1 cellular context compared by ENCODE assay signal in the genomic region with DNA sequence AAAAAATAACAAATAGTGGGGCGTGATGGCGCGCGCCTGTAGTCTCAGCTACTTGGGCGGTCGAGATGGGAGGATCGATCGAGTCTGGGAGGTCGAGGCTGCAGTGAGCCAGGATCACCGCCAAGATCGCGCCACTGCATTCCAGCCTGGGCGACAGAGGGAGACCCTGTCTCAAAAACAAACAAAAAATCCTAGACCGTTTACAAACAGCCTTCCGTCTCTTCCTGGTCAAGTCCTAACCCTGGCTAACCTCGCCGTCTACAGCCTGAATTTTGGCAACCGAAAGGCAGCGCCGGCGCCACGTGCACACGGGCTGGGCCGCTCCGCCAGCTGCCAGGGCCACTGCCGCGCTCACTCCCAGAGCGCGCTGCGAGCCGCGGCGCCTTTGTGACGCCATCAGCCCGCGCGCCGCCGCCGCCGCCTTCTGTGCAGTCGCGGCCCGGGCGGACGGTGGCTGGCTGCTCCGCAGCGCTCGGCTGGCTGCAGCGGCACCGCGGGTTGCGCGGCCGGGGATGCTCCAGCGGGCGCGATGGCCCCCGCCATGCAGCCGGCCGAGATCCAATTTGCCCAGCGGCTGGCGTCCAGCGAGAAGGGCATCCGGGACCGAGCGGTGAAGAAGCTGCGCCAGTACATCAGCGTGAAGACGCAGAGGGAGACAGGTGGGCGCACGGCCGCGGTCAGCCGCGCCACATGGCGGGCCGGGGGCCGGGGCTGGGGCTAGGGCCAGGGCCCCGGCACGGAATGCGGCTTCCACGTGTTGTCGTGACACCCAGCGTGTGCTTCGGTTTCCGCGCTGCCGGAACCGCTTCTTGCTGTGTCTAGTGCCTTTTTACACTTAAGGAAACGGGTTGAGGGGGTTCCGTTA.
TF ChIP-seq lines count a peak whose summit lies in the region.

A gene (minus strand): TSS at position 353 of the 865 bp plus-strand sequence. CDS start 1,392 bp downstream, outside the sequence.
A gene with protein sequence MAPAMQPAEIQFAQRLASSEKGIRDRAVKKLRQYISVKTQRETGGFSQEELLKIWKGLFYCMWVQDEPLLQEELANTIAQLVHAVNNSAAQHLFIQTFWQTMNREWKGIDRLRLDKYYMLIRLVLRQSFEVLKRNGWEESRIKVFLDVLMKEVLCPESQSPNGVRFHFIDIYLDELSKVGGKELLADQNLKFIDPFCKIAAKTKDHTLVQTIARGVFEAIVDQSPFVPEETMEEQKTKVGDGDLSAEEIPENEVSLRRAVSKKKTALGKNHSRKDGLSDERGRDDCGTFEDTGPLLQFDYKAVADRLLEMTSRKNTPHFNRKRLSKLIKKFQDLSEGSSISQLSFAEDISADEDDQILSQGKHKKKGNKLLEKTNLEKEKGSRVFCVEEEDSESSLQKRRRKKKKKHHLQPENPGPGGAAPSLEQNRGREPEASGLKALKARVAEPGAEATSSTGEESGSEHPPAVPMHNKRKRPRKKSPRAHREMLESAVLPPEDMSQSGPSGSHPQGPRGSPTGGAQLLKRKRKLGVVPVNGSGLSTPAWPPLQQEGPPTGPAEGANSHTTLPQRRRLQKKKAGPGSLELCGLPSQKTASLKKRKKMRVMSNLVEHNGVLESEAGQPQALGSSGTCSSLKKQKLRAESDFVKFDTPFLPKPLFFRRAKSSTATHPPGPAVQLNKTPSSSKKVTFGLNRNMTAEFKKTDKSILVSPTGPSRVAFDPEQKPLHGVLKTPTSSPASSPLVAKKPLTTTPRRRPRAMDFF (plus strand): TSS at position 425 of the 865 bp plus-strand sequence. CDS start 105 bp downstream, at position 530.

TF ChIP-seq in HEK293, 187 proteins besides CTCF, POLR2A, EP300 and RAD21 (continued from another document and continues in another):
- TF ChIP-seq TRIM28 (IDR thresholded peaks at IDR 0.05; ENCODE audit: borderline replicate concordance, low read length) (peak; percentile 48; the same call in 1 of the 2 replicates), ZNF133 (tag by site-specific recombination; IDR thresholded peaks at IDR 0.05) (no peak), ZNF121 (tag by site-specific recombination; IDR thresholded peaks at IDR 0.05) (no peak; the same call in 1 of the 2 replicates), ZFP3 (tag by site-specific recombination; IDR thresholded peaks at IDR 0.05; ENCODE audit: low read depth) (no peak), KLF8 (tag by site-specific recombination; IDR thresholded peaks at IDR 0.05) (peak; percentile 64), ZBTB48 (tag by site-specific recombination; IDR thresholded peaks at IDR 0.05) (no peak), PRDM1 (tag by site-specific recombination; IDR thresholded peaks at IDR 0.05) (no peak), GLIS1 (tag by site-specific recombination; IDR thresholded peaks at IDR 0.05) (peak; percentile 14), ZNF777 (tag by site-specific recombination; IDR thresholded peaks at IDR 0.05; ENCODE audit: borderline replicate concordance) (no peak), ZFHX2 (tag by site-specific recombination; conservative IDR thresholded peaks at IDR 0.05) (0 out of 2 replicates have a peak, but pooled peaks have one; percentile 36), WT1 (tag by site-specific recombination; IDR thresholded peaks at IDR 0.05) (peak; percentile 31; the same call in 1 of the 2 replicates), ZNF423 (tag by site-specific recombination; IDR thresholded peaks at IDR 0.05) (0 out of 2 replicates have a peak, but pooled peaks have one; percentile 58), ZSCAN23 (tag by site-specific recombination; IDR thresholded peaks at IDR 0.05) (peak; percentile 62; the same call in 1 of the 2 replicates), EGR2 (tag by site-specific recombination; IDR thresholded peaks at IDR 0.05; ENCODE audit: low read depth) (no peak), ZXDB (tag by site-specific recombination; IDR thresholded peaks at IDR 0.05) (peak; percentile 81), MEIS1 (CRISPR knock-in tag; IDR thresholded peaks at IDR 0.05; ENCODE audit: borderline replicate concordance) (0 out of 2 replicates have a peak, but pooled peaks have one; percentile 49), ZNF157 (tag by site-specific recombination; IDR thresholded peaks at IDR 0.05) (no peak), ZNF239 (tag by site-specific recombination; IDR thresholded peaks at IDR 0.05) (peak; percentile 15; the same call in 1 of the 2 replicates), ZBTB21 (tag by site-specific recombination; IDR thresholded peaks at IDR 0.05) (peak; percentile 55), ZNF837 (tag by site-specific recombination; IDR thresholded peaks at IDR 0.05) (no peak), ZBTB17 (tag by site-specific recombination; IDR thresholded peaks at IDR 0.05) (peak; percentile 87), REPIN1 (tag by site-specific recombination; IDR thresholded peaks at IDR 0.05; ENCODE audit: low read depth) (peak; percentile 65; the same call in 1 of the 2 replicates), ZNF433 (tag by site-specific recombination; IDR thresholded peaks at IDR 0.05; ENCODE audit: low read depth) (no peak), KLF9 (tag by site-specific recombination; IDR thresholded peaks at IDR 0.05; ENCODE audit: low read depth) (peak; percentile 32; the same call in 1 of the 2 replicates), ZNF830 (tag by site-specific recombination; IDR thresholded peaks at IDR 0.05; ENCODE audit: low read depth) (no peak), BCL11B (tag by site-specific recombination; IDR thresholded peaks at IDR 0.05; ENCODE audit: low read depth) (no peak), ZNF335 (tag by site-specific recombination; conservative IDR thresholded peaks at IDR 0.05) (peak; percentile 92), ZNF555 (tag by site-specific recombination; conservative IDR thresholded peaks at IDR 0.05) (no peak)
- TF ChIP-seq, protein P1, sequence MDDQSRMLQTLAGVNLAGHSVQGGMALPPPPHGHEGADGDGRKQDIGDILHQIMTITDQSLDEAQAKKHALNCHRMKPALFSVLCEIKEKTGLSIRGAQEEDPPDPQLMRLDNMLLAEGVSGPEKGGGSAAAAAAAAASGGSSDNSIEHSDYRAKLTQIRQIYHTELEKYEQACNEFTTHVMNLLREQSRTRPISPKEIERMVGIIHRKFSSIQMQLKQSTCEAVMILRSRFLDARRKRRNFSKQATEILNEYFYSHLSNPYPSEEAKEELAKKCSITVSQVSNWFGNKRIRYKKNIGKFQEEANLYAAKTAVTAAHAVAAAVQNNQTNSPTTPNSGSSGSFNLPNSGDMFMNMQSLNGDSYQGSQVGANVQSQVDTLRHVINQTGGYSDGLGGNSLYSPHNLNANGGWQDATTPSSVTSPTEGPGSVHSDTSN (CRISPR knock-in tag; IDR thresholded peaks at IDR 0.05), result peak; percentile 93
- TF ChIP-seq, protein P2, sequence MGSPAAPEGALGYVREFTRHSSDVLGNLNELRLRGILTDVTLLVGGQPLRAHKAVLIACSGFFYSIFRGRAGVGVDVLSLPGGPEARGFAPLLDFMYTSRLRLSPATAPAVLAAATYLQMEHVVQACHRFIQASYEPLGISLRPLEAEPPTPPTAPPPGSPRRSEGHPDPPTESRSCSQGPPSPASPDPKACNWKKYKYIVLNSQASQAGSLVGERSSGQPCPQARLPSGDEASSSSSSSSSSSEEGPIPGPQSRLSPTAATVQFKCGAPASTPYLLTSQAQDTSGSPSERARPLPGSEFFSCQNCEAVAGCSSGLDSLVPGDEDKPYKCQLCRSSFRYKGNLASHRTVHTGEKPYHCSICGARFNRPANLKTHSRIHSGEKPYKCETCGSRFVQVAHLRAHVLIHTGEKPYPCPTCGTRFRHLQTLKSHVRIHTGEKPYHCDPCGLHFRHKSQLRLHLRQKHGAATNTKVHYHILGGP (tag by site-specific recombination; IDR thresholded peaks at IDR 0.05), result no peak
- TF ChIP-seq, protein P3, sequence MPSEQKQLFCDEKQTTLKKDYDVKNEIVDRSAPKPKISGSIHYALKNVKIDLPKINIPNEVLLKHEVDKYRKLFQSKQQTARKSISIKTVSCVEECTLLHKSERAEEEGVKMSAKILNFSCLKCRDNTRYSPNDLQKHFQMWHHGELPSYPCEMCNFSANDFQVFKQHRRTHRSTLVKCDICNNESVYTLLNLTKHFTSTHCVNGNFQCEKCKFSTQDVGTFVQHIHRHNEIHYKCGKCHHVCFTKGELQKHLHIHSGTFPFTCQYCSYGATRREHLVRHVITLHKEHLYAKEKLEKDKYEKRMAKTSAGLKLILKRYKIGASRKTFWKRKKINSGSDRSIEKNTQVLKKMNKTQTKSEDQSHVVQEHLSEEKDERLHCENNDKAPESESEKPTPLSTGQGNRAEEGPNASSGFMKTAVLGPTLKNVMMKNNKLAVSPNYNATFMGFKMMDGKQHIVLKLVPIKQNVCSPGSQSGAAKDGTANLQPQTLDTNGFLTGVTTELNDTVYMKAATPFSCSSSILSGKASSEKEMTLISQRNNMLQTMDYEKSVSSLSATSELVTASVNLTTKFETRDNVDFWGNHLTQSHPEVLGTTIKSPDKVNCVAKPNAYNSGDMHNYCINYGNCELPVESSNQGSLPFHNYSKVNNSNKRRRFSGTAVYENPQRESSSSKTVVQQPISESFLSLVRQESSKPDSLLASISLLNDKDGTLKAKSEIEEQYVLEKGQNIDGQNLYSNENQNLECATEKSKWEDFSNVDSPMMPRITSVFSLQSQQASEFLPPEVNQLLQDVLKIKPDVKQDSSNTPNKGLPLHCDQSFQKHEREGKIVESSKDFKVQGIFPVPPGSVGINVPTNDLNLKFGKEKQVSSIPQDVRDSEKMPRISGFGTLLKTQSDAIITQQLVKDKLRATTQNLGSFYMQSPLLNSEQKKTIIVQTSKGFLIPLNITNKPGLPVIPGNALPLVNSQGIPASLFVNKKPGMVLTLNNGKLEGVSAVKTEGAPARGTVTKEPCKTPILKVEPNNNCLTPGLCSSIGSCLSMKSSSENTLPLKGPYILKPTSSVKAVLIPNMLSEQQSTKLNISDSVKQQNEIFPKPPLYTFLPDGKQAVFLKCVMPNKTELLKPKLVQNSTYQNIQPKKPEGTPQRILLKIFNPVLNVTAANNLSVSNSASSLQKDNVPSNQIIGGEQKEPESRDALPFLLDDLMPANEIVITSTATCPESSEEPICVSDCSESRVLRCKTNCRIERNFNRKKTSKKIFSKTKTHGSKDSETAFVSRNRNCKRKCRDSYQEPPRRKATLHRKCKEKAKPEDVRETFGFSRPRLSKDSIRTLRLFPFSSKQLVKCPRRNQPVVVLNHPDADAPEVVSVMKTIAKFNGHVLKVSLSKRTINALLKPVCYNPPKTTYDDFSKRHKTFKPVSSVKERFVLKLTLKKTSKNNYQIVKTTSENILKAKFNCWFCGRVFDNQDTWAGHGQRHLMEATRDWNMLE (tag by site-specific recombination; conservative IDR thresholded peaks at IDR 0.05; ENCODE audit: low read depth), result no peak; the same call in 1 of the 2 replicates
- TF ChIP-seq, protein P4, sequence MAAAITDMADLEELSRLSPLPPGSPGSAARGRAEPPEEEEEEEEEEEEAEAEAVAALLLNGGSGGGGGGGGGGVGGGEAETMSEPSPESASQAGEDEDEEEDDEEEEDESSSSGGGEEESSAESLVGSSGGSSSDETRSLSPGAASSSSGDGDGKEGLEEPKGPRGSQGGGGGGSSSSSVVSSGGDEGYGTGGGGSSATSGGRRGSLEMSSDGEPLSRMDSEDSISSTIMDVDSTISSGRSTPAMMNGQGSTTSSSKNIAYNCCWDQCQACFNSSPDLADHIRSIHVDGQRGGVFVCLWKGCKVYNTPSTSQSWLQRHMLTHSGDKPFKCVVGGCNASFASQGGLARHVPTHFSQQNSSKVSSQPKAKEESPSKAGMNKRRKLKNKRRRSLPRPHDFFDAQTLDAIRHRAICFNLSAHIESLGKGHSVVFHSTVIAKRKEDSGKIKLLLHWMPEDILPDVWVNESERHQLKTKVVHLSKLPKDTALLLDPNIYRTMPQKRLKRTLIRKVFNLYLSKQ (tag by site-specific recombination; IDR thresholded peaks at IDR 0.05; ENCODE audit: borderline replicate concordance), result no peak
- TF ChIP-seq, protein P5, sequence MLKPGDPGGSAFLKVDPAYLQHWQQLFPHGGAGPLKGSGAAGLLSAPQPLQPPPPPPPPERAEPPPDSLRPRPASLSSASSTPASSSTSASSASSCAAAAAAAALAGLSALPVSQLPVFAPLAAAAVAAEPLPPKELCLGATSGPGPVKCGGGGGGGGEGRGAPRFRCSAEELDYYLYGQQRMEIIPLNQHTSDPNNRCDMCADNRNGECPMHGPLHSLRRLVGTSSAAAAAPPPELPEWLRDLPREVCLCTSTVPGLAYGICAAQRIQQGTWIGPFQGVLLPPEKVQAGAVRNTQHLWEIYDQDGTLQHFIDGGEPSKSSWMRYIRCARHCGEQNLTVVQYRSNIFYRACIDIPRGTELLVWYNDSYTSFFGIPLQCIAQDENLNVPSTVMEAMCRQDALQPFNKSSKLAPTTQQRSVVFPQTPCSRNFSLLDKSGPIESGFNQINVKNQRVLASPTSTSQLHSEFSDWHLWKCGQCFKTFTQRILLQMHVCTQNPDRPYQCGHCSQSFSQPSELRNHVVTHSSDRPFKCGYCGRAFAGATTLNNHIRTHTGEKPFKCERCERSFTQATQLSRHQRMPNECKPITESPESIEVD (tag by site-specific recombination; IDR thresholded peaks at IDR 0.05), result no peak
- TF ChIP-seq, protein P6, sequence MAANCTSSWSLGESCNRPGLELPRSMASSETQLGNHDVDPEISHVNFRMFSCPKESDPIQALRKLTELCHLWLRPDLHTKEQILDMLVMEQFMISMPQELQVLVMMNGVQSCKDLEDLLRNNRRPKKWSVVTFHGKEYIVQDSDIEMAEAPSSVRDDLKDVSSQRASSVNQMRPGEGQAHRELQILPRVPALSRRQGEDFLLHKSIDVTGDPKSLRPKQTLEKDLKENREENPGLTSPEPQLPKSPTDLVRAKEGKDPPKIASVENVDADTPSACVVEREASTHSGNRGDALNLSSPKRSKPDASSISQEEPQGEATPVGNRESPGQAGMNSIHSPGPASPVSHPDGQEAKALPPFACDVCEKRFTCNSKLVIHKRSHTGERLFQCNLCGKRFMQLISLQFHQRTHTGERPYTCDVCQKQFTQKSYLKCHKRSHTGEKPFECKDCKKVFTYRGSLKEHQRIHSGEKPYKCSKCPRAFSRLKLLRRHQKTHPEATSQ (tag by site-specific recombination; IDR thresholded peaks at IDR 0.05), result peak; percentile 90
- TF ChIP-seq, protein P7, sequence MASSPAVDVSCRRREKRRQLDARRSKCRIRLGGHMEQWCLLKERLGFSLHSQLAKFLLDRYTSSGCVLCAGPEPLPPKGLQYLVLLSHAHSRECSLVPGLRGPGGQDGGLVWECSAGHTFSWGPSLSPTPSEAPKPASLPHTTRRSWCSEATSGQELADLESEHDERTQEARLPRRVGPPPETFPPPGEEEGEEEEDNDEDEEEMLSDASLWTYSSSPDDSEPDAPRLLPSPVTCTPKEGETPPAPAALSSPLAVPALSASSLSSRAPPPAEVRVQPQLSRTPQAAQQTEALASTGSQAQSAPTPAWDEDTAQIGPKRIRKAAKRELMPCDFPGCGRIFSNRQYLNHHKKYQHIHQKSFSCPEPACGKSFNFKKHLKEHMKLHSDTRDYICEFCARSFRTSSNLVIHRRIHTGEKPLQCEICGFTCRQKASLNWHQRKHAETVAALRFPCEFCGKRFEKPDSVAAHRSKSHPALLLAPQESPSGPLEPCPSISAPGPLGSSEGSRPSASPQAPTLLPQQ (tag by site-specific recombination; IDR thresholded peaks at IDR 0.05), result peak; percentile 88
